ENCODE assay signal across 10 cellular contexts in genomic region chr10:62093863-62094291, GRCh38.
DNase-seq lines count a peak whose midpoint lies in the region; ATAC-seq and TF ChIP-seq lines count a peak whose summit lies in the region.
"Had no signal": no experiment of that assay in that cellular context is flagged by ENCODE, and none has a peak within 500 bp of the region (broad histone marks: within the 10 kb centered on the region; RNA-seq: fewer than 3 reads in every experiment).

No MANE protein-coding gene starts in this region.

- TF ChIP-seq POLR2A in breast epithelium (IDR thresholded peaks at IDR 0.05), result no peak
- TF ChIP-seq POLR2A in tibial nerve (IDR thresholded peaks at IDR 0.05), result no peak

- intact Hi-C loops in activated CD4-positive, alpha-beta memory T cell treated with anti-CD3 and anti-CD28 coated beads for 36 hours (cut with micrococcal nuclease), result no loop called here
- intact Hi-C loops in breast epithelium (cut with DNase I; ENCODE audit: low total_unique reads), result loop anchor here (10.0 kb wide), 1 partner anchor 1129 kb away; no protein-coding TSS in a partner anchor
- intact Hi-C loops in left colon (cut with DNase I, micrococcal nuclease), result loop anchor here in 1 of 2 donors (10.0 kb wide), 1 partner anchor 49 kb away; no protein-coding TSS in a partner anchor

- peak in 1 of 2 donors; percentile 43 for TF ChIP-seq EP300 in tibial nerve (IDR thresholded peaks at IDR 0.05)

- TF ChIP-seq CTCF in breast epithelium (IDR thresholded peaks at IDR 0.05) (no peak), tibial nerve (IDR thresholded peaks at IDR 0.05) (no peak)

- H3K27ac ChIP-seq in breast epithelium (peak overlapping the region; percentile 71 to 89), tibial nerve (peak overlapping the region; percentile 23 to 83 (median 66))

- POLR2A ChIA-PET in activated CD4-positive, alpha-beta memory T cell treated with anti-CD3 and anti-CD28 coated beads for 36 hours (lab: Charles Lee), result no interaction called here
- POLR2A ChIA-PET in activated CD4-positive, alpha-beta memory T cell treated with anti-CD3 and anti-CD28 coated beads, Interleukin-2, amount 10 ng/mL, durations not matched to agents 7 days and 5 days (lab: Charles Lee), result interaction anchor here (0.9 to 1.3 kb wide), 2 partner anchors 15 to 31 kb away, joined by 3 read pairs; no protein-coding TSS in a partner anchor

- no peak overlapping the region for H3K4me3 Mint-ChIP-seq in activated CD4-positive, alpha-beta memory T cell treated with anti-CD3 and anti-CD28 coated beads for 36 hours
- no peak overlapping the region for H3K4me3 Mint-ChIP-seq in activated CD4-positive, alpha-beta memory T cell treated with anti-CD3 and anti-CD28 coated beads, Interleukin-2, amount 10 ng/mL, durations not matched to agents 7 days and 5 days

- no peak for DNase-seq in activated CD4-positive, alpha-beta memory T cell treated with anti-CD3 and anti-CD28 coated beads for 36 hours
- no peak for DNase-seq in activated CD4-positive, alpha-beta memory T cell treated with anti-CD3 and anti-CD28 coated beads, Interleukin-2, amount 10 ng/mL, durations not matched to agents 7 days and 5 days
- DNase-seq in breast epithelium (ENCODE audit: low spot score in 2 of 2), result no peak
- no peak for DNase-seq in left colon
- no peak for DNase-seq in tibial nerve (ENCODE audit: low spot score in 2 of 2)
- no peak for DNase-seq in OCI-M1 (lab: John Stamatoyannopoulos, UW)
- DNase-seq: activated gamma-delta T cell had no signal

- H3K4me3 ChIP-seq in breast epithelium (no peak overlapping the region), tibial nerve (no peak overlapping the region)
- H3K4me3 ChIP-seq: K562 had no signal

- H3K27me3 Mint-ChIP-seq in activated CD4-positive, alpha-beta memory T cell treated with anti-CD3 and anti-CD28 coated beads for 36 hours, result no peaks in the 10 kb centered on the region
- H3K27me3 Mint-ChIP-seq in activated CD4-positive, alpha-beta memory T cell treated with anti-CD3 and anti-CD28 coated beads, Interleukin-2, amount 10 ng/mL, durations not matched to agents 7 days and 5 days, result no peaks in the 10 kb centered on the region

- H3K36me3 Mint-ChIP-seq in activated CD4-positive, alpha-beta memory T cell treated with anti-CD3 and anti-CD28 coated beads for 36 hours, result peaks cover 80% of the 10 kb centered on the region
- peaks cover 89% of the 10 kb centered on the region for H3K36me3 Mint-ChIP-seq in activated CD4-positive, alpha-beta memory T cell treated with anti-CD3 and anti-CD28 coated beads, Interleukin-2, amount 10 ng/mL, durations not matched to agents 7 days and 5 days (ENCODE audit: low read depth)

- H3K9me3 Mint-ChIP-seq in activated CD4-positive, alpha-beta memory T cell treated with anti-CD3 and anti-CD28 coated beads for 36 hours, result no peaks in the 10 kb centered on the region
- H3K9me3 Mint-ChIP-seq in activated CD4-positive, alpha-beta memory T cell treated with anti-CD3 and anti-CD28 coated beads, Interleukin-2, amount 10 ng/mL, durations not matched to agents 7 days and 5 days, result no peaks in the 10 kb centered on the region

- H3K4me1 Mint-ChIP-seq in activated CD4-positive, alpha-beta memory T cell treated with anti-CD3 and anti-CD28 coated beads for 36 hours (ENCODE audit: low read depth), result peaks cover 45% of the 10 kb centered on the region
- peaks cover 52% of the 10 kb centered on the region for H3K4me1 Mint-ChIP-seq in activated CD4-positive, alpha-beta memory T cell treated with anti-CD3 and anti-CD28 coated beads, Interleukin-2, amount 10 ng/mL, durations not matched to agents 7 days and 5 days

- H3K27ac Mint-ChIP-seq in activated CD4-positive, alpha-beta memory T cell treated with anti-CD3 and anti-CD28 coated beads for 36 hours, result peak overlapping the region; percentile 32
- no peak overlapping the region for H3K27ac Mint-ChIP-seq in activated CD4-positive, alpha-beta memory T cell treated with anti-CD3 and anti-CD28 coated beads, Interleukin-2, amount 10 ng/mL, durations not matched to agents 7 days and 5 days

- ATAC-seq in left colon (peak; percentile 30), GM18520 (IDR thresholded peaks at IDR 0.05; ENCODE audit: unreplicated experiment) (no peak), GM21381 (IDR thresholded peaks at IDR 0.05; ENCODE audit: unreplicated experiment) (no peak)
- ATAC-seq: K562 had no signal

- H3K4me1 ChIP-seq in breast epithelium (peaks cover 7 to 29% of the 10 kb centered on the region in 2 donors), tibial nerve (peaks cover 0 to 55% (median 24%) of the 10 kb centered on the region in 4 donors)

- H3K36me3 ChIP-seq in breast epithelium (peaks cover 9% of the 10 kb centered on the region), tibial nerve (peaks cover 0 to 48% (median 4%) of the 10 kb centered on the region in 3 donors)

- H3K9me3 ChIP-seq in breast epithelium (no peaks in the 10 kb centered on the region), tibial nerve (no peaks in the 10 kb centered on the region)

- H3K27me3 ChIP-seq in breast epithelium, result no peaks in the 10 kb centered on the region
- no peaks in the 10 kb centered on the region for H3K27me3 ChIP-seq in tibial nerve

- WGBS in tibial nerve, 2 donors, result 25 to 37% methylated on average over 4 of the region's 4 CpGs

- CTCF ChIA-PET in activated CD4-positive, alpha-beta memory T cell treated with anti-CD3 and anti-CD28 coated beads for 36 hours (lab: Charles Lee), result interaction anchor here (0.6 kb wide), 1 partner anchor 106 kb away, joined by 3 read pairs; no protein-coding TSS in a partner anchor
- CTCF ChIA-PET in activated CD4-positive, alpha-beta memory T cell treated with anti-CD3 and anti-CD28 coated beads, Interleukin-2, amount 10 ng/mL, durations not matched to agents 7 days and 5 days (lab: Charles Lee), result no interaction called here
